Comparison of ENCODE assay signal across 36 cellular contexts in the genomic region with DNA sequence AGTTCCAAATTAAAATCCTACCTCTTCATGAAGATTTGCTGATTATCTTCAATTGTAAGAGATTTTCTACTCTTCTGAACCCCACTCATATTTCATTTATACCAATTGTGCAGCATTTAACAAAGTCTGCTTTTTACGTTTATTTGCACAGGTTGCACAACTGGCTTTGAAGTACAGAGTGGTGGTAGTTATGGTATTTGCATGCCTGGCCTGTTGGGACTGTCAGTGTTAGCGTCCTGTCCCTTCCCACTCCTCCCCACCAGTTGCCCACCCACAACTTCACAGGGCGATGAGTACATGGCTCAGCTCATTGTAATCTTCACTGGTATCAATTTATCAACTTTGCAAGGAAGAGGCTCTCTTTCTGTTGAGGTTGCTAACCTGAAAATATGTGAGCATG.
"Had no signal": no experiment of that assay in that cellular context is flagged by ENCODE, and none has a peak within 500 bp of the region (broad histone marks: within the 10 kb centered on the region; RNA-seq: fewer than 3 reads in every experiment).

No MANE protein-coding gene starts in this region.

- H3K27ac ChIP-seq: adrenal gland, body of pancreas, brain microvascular endothelial cell, cardiac muscle cell, VCaP had no signal

- H3K27ac Mint-ChIP-seq: activated B cell treated with CpG ODN at 0.5 μM for 24 hours; activated CD4-positive, alpha-beta memory T cell treated with anti-CD3 and anti-CD28 coated beads for 36 hours; activated CD4-positive, alpha-beta T cell treated with anti-CD3 and anti-CD28 coated beads, Interleukin-2, amount 10 ng/mL, durations not matched to agents 24 days and 14 days; activated CD8-positive, alpha-beta T cell treated with anti-CD3 and anti-CD28 coated beads for 36 hours; activated naive CD4-positive, alpha-beta T cell treated with anti-CD3 and anti-CD28 coated beads for 36 hours; activated naive CD8-positive, alpha-beta T cell treated with anti-CD3 and anti-CD28 coated beads for 36 hours; activated T-cell treated with anti-CD3 and anti-CD28 coated beads, Interleukin-2, amount 50 U/mL, for 72 hours; activated T-helper 1 cell treated with anti-CD3 and anti-CD28 coated beads, Interleukin-12 subunit alpha, Interleukin-12 subunit beta, Interleukin-2, Interleukin-4 antibody, amounts not matched to agents 30 ng/mL and 10 ng/mL and 1 ng/mL, durations not matched to agents 14 hours and 24 hours and 36 hours; activated T-helper 17 cell treated with anti-CD3 and anti-CD28 coated beads, Interleukin-2, amount 50 U/mL, for 72 hours; T-helper 1 cell treated with Interleukin-12 subunit alpha and Interleukin-12 subunit beta and Interleukin-4 antibody, amounts not matched to agents 30 μg/mL and 1 μg/mL, for 36 hours; T-helper 2 cell treated with Interferon-gamma antibody and Interleukin-4, amounts not matched to agents 5 μg/mL and 100 μg/mL, for 36 hours had no signal

- H3K4me3 ChIP-seq: adrenal gland, body of pancreas, cardiac muscle cell had no signal

- H3K9me3 Mint-ChIP-seq: activated CD4-positive, alpha-beta T cell treated with anti-CD3 and anti-CD28 coated beads, Interleukin-2, amount 10 ng/mL, durations not matched to agents 24 days and 14 days; activated T-helper 17 cell treated with anti-CD3 and anti-CD28 coated beads, Interleukin-2, amount 50 U/mL, for 72 hours; T-helper 1 cell treated with Interleukin-12 subunit alpha and Interleukin-12 subunit beta and Interleukin-4 antibody, amounts not matched to agents 30 μg/mL and 1 μg/mL, for 36 hours had no signal

- H3K4me3 Mint-ChIP-seq: activated B cell treated with CpG ODN at 0.5 μM for 24 hours; activated CD4-positive, alpha-beta memory T cell treated with anti-CD3 and anti-CD28 coated beads for 36 hours; activated CD4-positive, alpha-beta T cell treated with anti-CD3 and anti-CD28 coated beads, Interleukin-2, amount 10 ng/mL, durations not matched to agents 24 days and 14 days; activated CD8-positive, alpha-beta T cell treated with anti-CD3 and anti-CD28 coated beads for 36 hours; activated naive CD4-positive, alpha-beta T cell treated with anti-CD3 and anti-CD28 coated beads for 36 hours; activated naive CD8-positive, alpha-beta T cell treated with anti-CD3 and anti-CD28 coated beads for 36 hours; activated T-cell treated with anti-CD3 and anti-CD28 coated beads, Interleukin-2, amount 50 U/mL, for 4 hours; activated T-cell treated with anti-CD3 and anti-CD28 coated beads, Interleukin-2, amount 50 U/mL, for 72 hours; activated T-helper 1 cell treated with anti-CD3 and anti-CD28 coated beads, Interleukin-12 subunit alpha, Interleukin-12 subunit beta, Interleukin-2, Interleukin-4 antibody, amounts not matched to agents 30 ng/mL and 10 ng/mL and 1 ng/mL, durations not matched to agents 14 hours and 24 hours and 36 hours; activated T-helper 17 cell treated with anti-CD3 and anti-CD28 coated beads, Interleukin-2, amount 50 U/mL, for 72 hours; central memory CD8-positive, alpha-beta T cell; T-helper 1 cell treated with Interleukin-12 subunit alpha and Interleukin-12 subunit beta and Interleukin-4 antibody, amounts not matched to agents 30 μg/mL and 1 μg/mL, for 36 hours; T-helper 2 cell treated with Interferon-gamma antibody and Interleukin-4, amounts not matched to agents 5 μg/mL and 100 μg/mL, for 36 hours had no signal

- H3K4me1 Mint-ChIP-seq: activated B cell treated with CpG ODN at 0.5 μM for 24 hours; activated CD4-positive, alpha-beta T cell treated with anti-CD3 and anti-CD28 coated beads, Interleukin-2, amount 10 ng/mL, durations not matched to agents 24 days and 14 days; activated naive CD8-positive, alpha-beta T cell treated with anti-CD3 and anti-CD28 coated beads for 36 hours; activated T-helper 17 cell treated with anti-CD3 and anti-CD28 coated beads, Interleukin-2, amount 50 U/mL, for 72 hours; central memory CD8-positive, alpha-beta T cell had no signal

- H3K36me3 Mint-ChIP-seq: activated CD4-positive, alpha-beta memory T cell treated with anti-CD3 and anti-CD28 coated beads for 36 hours; activated naive CD4-positive, alpha-beta T cell treated with anti-CD3 and anti-CD28 coated beads, Interleukin-2, amount 50 U/mL, for 72 hours; activated naive CD8-positive, alpha-beta T cell treated with anti-CD3 and anti-CD28 coated beads for 36 hours had no signal

- H3K36me3 ChIP-seq: adrenal gland, brain microvascular endothelial cell, cardiac muscle cell had no signal

- ATAC-seq: activated CD8-positive, alpha-beta T cell treated with anti-CD3 and anti-CD28 coated beads for 36 hours; activated naive CD4-positive, alpha-beta T cell treated with anti-CD3 and anti-CD28 coated beads, Interleukin-2, amount 50 U/mL, for 72 hours; activated T-cell treated with anti-CD3 and anti-CD28 coated beads, Interleukin-2, amount 50 U/mL, for 4 hours; activated T-cell treated with anti-CD3 and anti-CD28 coated beads, Interleukin-2, amount 50 U/mL, for 72 hours; activated T-helper 17 cell treated with anti-CD3 and anti-CD28 coated beads, Interleukin-2, amount 50 U/mL, for 72 hours; body of pancreas had no signal

- H3K27me3 Mint-ChIP-seq: activated B cell treated with CpG ODN at 0.5 μM for 24 hours; activated CD4-positive, alpha-beta memory T cell treated with anti-CD3 and anti-CD28 coated beads for 36 hours; activated CD4-positive, alpha-beta T cell treated with anti-CD3 and anti-CD28 coated beads, Interleukin-2, amount 10 ng/mL, durations not matched to agents 24 days and 14 days; activated CD8-positive, alpha-beta T cell treated with anti-CD3 and anti-CD28 coated beads for 36 hours; activated naive CD8-positive, alpha-beta T cell treated with anti-CD3 and anti-CD28 coated beads for 36 hours; activated T-helper 17 cell treated with anti-CD3 and anti-CD28 coated beads, Interleukin-2, amount 50 U/mL, for 72 hours; central memory CD8-positive, alpha-beta T cell had no signal

- H3K27me3 ChIP-seq: adrenal gland, body of pancreas, brain microvascular endothelial cell, cardiac muscle cell had no signal

- DNase-seq: activated B cell treated with CpG ODN at 0.5 μM for 24 hours; activated CD4-positive, alpha-beta memory T cell treated with anti-CD3 and anti-CD28 coated beads for 36 hours; activated CD4-positive, alpha-beta T cell treated with anti-CD3 and anti-CD28 coated beads for 4 hours; activated CD4-positive, alpha-beta T cell treated with anti-CD3 and anti-CD28 coated beads, Interleukin-2, amount 10 ng/mL, durations not matched to agents 24 days and 14 days; activated CD4-positive, alpha-beta T cell treated with anti-CD3 and anti-CD28 coated beads, Interleukin-2, amount 50 U/mL, for 1 hour; activated CD4-positive, alpha-beta T cell treated with anti-CD3 and anti-CD28 coated beads, Interleukin-2, amount 50 U/mL, for 4 hours; activated CD4-positive, CD25-positive, alpha-beta regulatory T cell treated with anti-CD3 and anti-CD28 coated beads, Interleukin-2, amount 50 U/mL, for 72 hours; activated CD8-positive, alpha-beta memory T cell treated with anti-CD3 and anti-CD28 coated beads, Interleukin-2, amount 50 U/mL, for 4 hours; activated CD8-positive, alpha-beta T cell treated with anti-CD3 and anti-CD28 coated beads for 36 hours; activated effector memory CD4-positive, alpha-beta T cell treated with anti-CD3 and anti-CD28 coated beads, Interleukin-2, amount 50 U/mL, for 16 hours; activated gamma-delta T cell treated with Interleukin-2 at 50 U/mL for 16 hours; activated naive CD4-positive, alpha-beta T cell; activated naive CD4-positive, alpha-beta T cell treated with anti-CD3 and anti-CD28 coated beads for 36 hours; activated naive CD4-positive, alpha-beta T cell treated with anti-CD3 and anti-CD28 coated beads, Interleukin-2, amount 50 U/mL, for 16 hours; activated naive CD8-positive, alpha-beta T cell treated with anti-CD3 and anti-CD28 coated beads for 36 hours; activated T-cell treated with anti-CD3 and anti-CD28 coated beads for 4 hours; activated T-cell treated with anti-CD3 and anti-CD28 coated beads, Interleukin-2, amount 50 U/mL, for 1 hour; activated T-cell treated with anti-CD3 and anti-CD28 coated beads, Interleukin-2, amount 50 U/mL, for 4 hours; activated T-cell treated with anti-CD3 and anti-CD28 coated beads, Interleukin-2, amount 50 U/mL, for 72 hours; adrenal gland; amniotic stem cell; aorta; body of pancreas; brain microvascular endothelial cell; caudate nucleus; cerebellar nuclear complex; T-helper 2 cell; T-helper 9 cell had no signal

- H3K4me1 ChIP-seq: adrenal gland, body of pancreas had no signal
